Comparison of ENCODE assay signal across 8 cellular contexts in the genomic region with DNA sequence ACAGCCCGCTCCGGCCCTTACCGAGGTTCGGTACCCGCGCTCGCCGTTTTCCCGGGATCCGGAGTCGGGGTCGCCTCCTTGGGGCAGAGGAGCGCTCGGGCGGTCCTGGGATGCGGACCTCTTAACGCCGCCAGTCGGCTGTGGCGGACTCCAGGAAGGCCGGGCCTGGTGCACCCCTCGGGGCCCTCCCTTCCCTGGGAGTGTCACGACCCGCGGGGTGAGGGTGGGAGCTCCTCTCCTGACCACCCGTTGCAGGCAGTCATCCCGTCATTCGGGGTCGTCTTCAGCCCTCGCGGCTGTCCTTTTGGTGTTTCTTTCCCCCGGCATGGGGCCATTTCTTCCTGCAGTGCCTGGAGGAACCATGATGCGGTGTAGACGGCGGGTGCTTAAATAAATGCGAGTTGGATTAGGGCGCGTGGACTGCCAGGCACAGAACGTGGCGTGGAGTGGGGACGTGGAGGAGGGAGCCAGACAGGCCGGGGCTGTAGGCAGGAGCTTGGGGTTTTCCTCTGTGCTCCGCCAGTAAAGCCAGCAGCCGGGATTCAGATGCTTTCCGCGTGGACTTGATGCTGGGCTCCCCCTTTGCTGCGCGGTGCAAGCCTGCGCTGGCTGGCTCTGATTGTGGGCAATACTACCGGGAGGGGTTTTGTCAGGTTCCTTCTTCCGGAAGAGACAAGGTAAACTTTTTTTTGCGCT. TPM values are rescaled to one million over a fixed set of nuclear protein-coding genes. Genes with fewer than 3 reads are reported as not detected.
A peak's percentile ranks its signal among the peaks of the same experiment; 100 is the strongest.
DNase-seq lines count a peak whose midpoint lies in the region; ATAC-seq and TF ChIP-seq lines count a peak whose summit lies in the region.

No MANE protein-coding gene starts in this region.

- intact Hi-C loops in Panc1 (cut with micrococcal nuclease; ENCODE audit: unreplicated experiment) = no loop called here

- WGBS in tibial nerve, 2 donors = 0 to 1% methylated on average over 24 to 27 of the region's 52 CpGs

- POLR2A ChIA-PET in Panc1 (lab: Charles Lee) = no interaction called here

- no peak for TF ChIP-seq EP300 in tibial nerve (IDR thresholded peaks at IDR 0.05)

- peaks cover 23% of the 10 kb centered on the region for H4K20me1 ChIP-seq in osteoblast (ENCODE audit: insufficient read depth, low read length)

- H3K27me3 ChIP-seq in Panc1 (ENCODE audit: control insufficient read depth, insufficient read depth, low read length) = no peaks in the 10 kb centered on the region
- no peaks in the 10 kb centered on the region for H3K27me3 ChIP-seq in osteoblast (ENCODE audit: insufficient read depth, low read length)
- H3K27me3 ChIP-seq in tibial nerve = no peaks in the 10 kb centered on the region

- CTCF ChIA-PET in Panc1 (lab: Charles Lee) = no interaction called here

- peak overlapping the region; percentile 92 for H3K4me2 ChIP-seq in osteoblast (ENCODE audit: insufficient read depth, low read length)

- in situ Hi-C loops in Panc1 (cut with HindIII; ENCODE audit: low pct_unique_long_range_greater_than_20kb, low sequenced_read_pairs) = no loop called here

- DNase-seq in AG09309 (ENCODE audit: low read depth) = no peak
- no peak for DNase-seq in Panc1 (ENCODE audit: low read depth, low spot score)
- peak; percentile 26 to 55 (median 44) for DNase-seq in activated naive CD4-positive, alpha-beta T cell (lab: John Stamatoyannopoulos, UW)
- DNase-seq in glomerular visceral epithelial cell (ENCODE audit: extremely low spot score) = peak; percentile 38
- DNase-seq in osteoblast (ENCODE audit: insufficient read length, low spot score, missing footprints) = peak; percentile 84
- DNase-seq in tibial nerve (ENCODE audit: low spot score in 2 of 2) = peak in 1 of 2 donors; percentile 42

- H3K4me3 ChIP-seq in AG09309 (ENCODE audit: control insufficient read depth, low read depth, low read length) (peak overlapping the region; percentile 87), Panc1 (ENCODE audit: low read depth in 2 of 2, low read length in 2 of 2) (peak overlapping the region; percentile 59 to 64), osteoblast (ENCODE audit: insufficient read depth, low read length) (peak overlapping the region; percentile 99), tibial nerve (peak overlapping the region; percentile 63 to 89 (median 78))

- peak overlapping the region; percentile 87 for H2AFZ ChIP-seq in osteoblast (ENCODE audit: low read length)

- H3K4me1 ChIP-seq in Panc1 (ENCODE audit: control insufficient read depth, insufficient read depth, low read length) (no peaks in the 10 kb centered on the region), osteoblast (ENCODE audit: insufficient read depth, low read length) (peaks cover 14% of the 10 kb centered on the region), tibial nerve (peaks cover 0 to 29% (median 7%) of the 10 kb centered on the region in 4 donors)

- H3K36me3 ChIP-seq in Panc1 (ENCODE audit: control insufficient read depth, insufficient read depth, low read length) (peaks cover 5% of the 10 kb centered on the region; the same call in 1 of the 2 replicates), osteoblast (ENCODE audit: insufficient read depth, low read length) (no peaks in the 10 kb centered on the region), tibial nerve (no peaks in the 10 kb centered on the region)

- no TSS peak for BruUV-seq in Panc1 (replicated peaks; lab: Mats Ljungman, UMichigan)

- peak overlapping the region; percentile 39 for H3K27ac ChIP-seq in Panc1 (ENCODE audit: low read length)
- peak overlapping the region; percentile 98 for H3K27ac ChIP-seq in osteoblast (ENCODE audit: low read depth, low read length)
- peak overlapping the region; percentile 93 to 100 (median 97) for H3K27ac ChIP-seq in tibial nerve

- TF ChIP-seq POLR2A in tibial nerve (IDR thresholded peaks at IDR 0.05) = no peak

- ATAC-seq in GM18519 (IDR thresholded peaks at IDR 0.05; ENCODE audit: low FRiP score, unreplicated experiment) = peak; percentile 26
- peak; percentile 20 for ATAC-seq in HG03066 (IDR thresholded peaks at IDR 0.05; ENCODE audit: low read depth, unreplicated experiment)
- peak; percentile 44 for ATAC-seq in Panc1

- peaks cover 49% of the 10 kb centered on the region for H3K79me2 ChIP-seq in osteoblast (ENCODE audit: insufficient read depth, low read length)

- H3K9me3 ChIP-seq in Panc1 (ENCODE audit: control insufficient read depth, insufficient read depth, low read depth, low read length) (no peaks in the 10 kb centered on the region), osteoblast (ENCODE audit: low read depth, low read length) (no peaks in the 10 kb centered on the region), tibial nerve (no peaks in the 10 kb centered on the region)

- TF ChIP-seq CTCF in AG09309 (IDR thresholded peaks at IDR 0.05; ENCODE audit: control insufficient read depth, insufficient read depth, low read depth, low read length, missing control alignments) (peak; percentile 6), Panc1 (IDR thresholded peaks at IDR 0.05) (no peak), osteoblast (IDR thresholded peaks at IDR 0.05; ENCODE audit: extremely low read depth, low read depth, low read length) (no peak), tibial nerve (IDR thresholded peaks at IDR 0.05) (peak in 1 of 5 experiments; percentile 12)

RNA-seq across cellular contexts. Expression of gene KDM4C, which starts 0.8 kb away (rescaled TPM):
- total RNA-seq in Panc1 (2021; ENCODE audit: unreplicated experiment) = 7.1 TPM
- polyA plus RNA-seq in Panc1 (2012; ENCODE audit: insufficient read length) = 3.5 TPM
- total RNA-seq in osteoblast = 50.1 and 50.7 TPM in 2 replicates
- 10 to 100 TPM; 27.8 to 47.7 (median 38.1) TPM for total RNA-seq in tibial nerve

Comparison
In these comparisons a context has a peak if more than half of its experiments do, and no peak if none do; other contexts are left out.
1. DNase-seq: peak in activated naive CD4-positive, alpha-beta T cell (4 of 4), glomerular visceral epithelial cell (single experiment) and osteoblast (single experiment); none in AG09309 (single experiment) and Panc1 (single experiment).
2. H3K27ac ChIP-seq: peak in every context shown above with its lines; median percentile 98 in osteoblast; 97 in tibial nerve; 39 in Panc1.
3. Peak in every context shown above with its lines, with median percentiles within 50 percentile points of each other: H3K4me3 ChIP-seq and ATAC-seq.